In genomic region chr14:22387776-22388241, GRCh38 we compare ENCODE assay signal across 2 cellular contexts.
TF ChIP-seq lines count a peak whose summit lies in the region.

No MANE protein-coding gene starts in this region.

TF ChIP-seq in HCT116, 20 proteins besides CTCF, POLR2A, EP300 and RAD21 (continued from another document):
- no peak for TF ChIP-seq SIN3A (IDR thresholded peaks at IDR 0.05; ENCODE audit: low read depth)
- TF ChIP-seq CBX3 (IDR thresholded peaks at IDR 0.05; ENCODE audit: low read depth), result no peak
- TF ChIP-seq REST (IDR thresholded peaks at IDR 0.05; ENCODE audit: low read depth), result no peak
- TF ChIP-seq ZFX (IDR thresholded peaks at IDR 0.05), result no peak
- no peak for TF ChIP-seq SP1 (IDR thresholded peaks at IDR 0.05; ENCODE audit: low read depth)
- TF ChIP-seq EGR1 (IDR thresholded peaks at IDR 0.05; ENCODE audit: low read depth), result no peak
- no peak for TF ChIP-seq FOSL1 (IDR thresholded peaks at IDR 0.05; ENCODE audit: low read depth)
- TF ChIP-seq JUND (IDR thresholded peaks at IDR 0.05), result no peak
- TF ChIP-seq ZNF274 (IDR thresholded peaks at IDR 0.05; ENCODE audit: low read depth, low read length), result no peak
- TF ChIP-seq ZBTB33 (IDR thresholded peaks at IDR 0.05; ENCODE audit: extremely low read depth, insufficient replicate concordance, low read length), result no peak
- no peak for TF ChIP-seq TCF7L2 (IDR thresholded peaks at IDR 0.05; ENCODE audit: borderline replicate concordance, extremely low read depth, insufficient read depth, insufficient read length)
- no peak for TF ChIP-seq CEBPB (IDR thresholded peaks at IDR 0.05; ENCODE audit: low read depth)
- no peak for TF ChIP-seq SRF (IDR thresholded peaks at IDR 0.05; ENCODE audit: low read depth)
- no peak for TF ChIP-seq EZH2 (IDR thresholded peaks at IDR 0.05)
- no peak for TF ChIP-seq POLR2AphosphoS5 (IDR thresholded peaks at IDR 0.05; ENCODE audit: low read depth, low read length)
- TF ChIP-seq EZH2phosphoT487 (IDR thresholded peaks at IDR 0.05; ENCODE audit: borderline replicate concordance), result no peak

TF ChIP-seq in endothelial cell of umbilical vein, 7 proteins besides CTCF, POLR2A, EP300 and RAD21 (continued from another document):
- TF ChIP-seq FOS (IDR thresholded peaks at IDR 0.05; ENCODE audit: borderline replicate concordance, insufficient read depth, low read length) (no peak), MAX (IDR thresholded peaks at IDR 0.05; ENCODE audit: insufficient read depth, insufficient read length) (no peak)
TF ChIP-seq in endothelial cell of umbilical vein: peak in this region for 0.
